8 cellular contexts compared by ENCODE assay signal in the genomic region with DNA sequence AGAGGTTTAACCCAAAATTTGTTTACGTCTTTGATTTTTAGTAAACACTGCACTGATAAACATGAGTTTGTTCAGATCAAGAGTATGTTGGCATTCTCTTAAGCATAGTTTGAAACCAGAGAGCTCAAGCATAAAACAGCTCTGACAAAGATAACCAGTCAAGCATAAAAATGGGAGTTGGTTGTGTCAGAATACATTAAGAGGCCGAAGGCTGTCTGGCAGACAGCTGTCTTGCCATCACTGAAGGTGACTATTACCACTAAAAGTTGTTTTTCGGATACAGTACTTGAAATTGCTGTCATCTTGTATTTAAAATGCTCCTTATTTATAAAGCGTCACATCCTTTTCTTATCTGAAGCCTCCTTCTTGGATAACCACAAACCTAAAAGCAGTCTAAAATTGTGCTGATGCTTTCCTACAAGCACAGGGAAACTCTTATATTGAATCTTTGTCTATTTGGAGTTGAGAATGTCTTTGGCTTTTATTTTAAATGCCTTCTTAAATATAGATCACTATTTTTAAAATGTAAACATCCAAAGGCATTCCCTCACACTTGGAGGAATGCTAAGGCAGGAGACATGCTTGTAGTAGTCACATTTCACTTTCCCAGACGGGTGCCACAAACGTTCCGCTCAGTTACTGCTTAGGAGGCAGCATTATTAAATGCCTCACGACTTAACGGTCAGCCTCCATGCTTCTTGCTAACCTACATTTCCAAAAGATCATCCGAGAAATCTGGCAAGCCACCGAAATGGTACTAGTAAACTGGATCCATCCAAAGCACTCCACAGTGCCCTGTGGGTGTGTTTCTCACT. TPM values are rescaled to one million over a fixed set of nuclear protein-coding genes. Genes with fewer than 3 reads are reported as not detected.
DNase-seq lines count a peak whose midpoint lies in the region; ATAC-seq and TF ChIP-seq lines count a peak whose summit lies in the region.

No MANE protein-coding gene starts in this region.

- no peak for TF ChIP-seq POLR2A in vagina (IDR thresholded peaks at IDR 0.05)

- no peak overlapping the region for H3K27ac ChIP-seq in HUES6 (ENCODE audit: low read depth, low read length)
- no peak overlapping the region for H3K27ac ChIP-seq in brain microvascular endothelial cell
- H3K27ac ChIP-seq in lower lobe of right lung, result peak overlapping the region; percentile 72
- peak overlapping the region; percentile 82 for H3K27ac ChIP-seq in vagina

- H3K9me3 ChIP-seq in HUES6 (ENCODE audit: control insufficient read depth, insufficient read depth, low read depth, low read length) (no peaks in the 10 kb centered on the region), lower lobe of right lung (no peaks in the 10 kb centered on the region), vagina (no peaks in the 10 kb centered on the region)

- H3K27me3 ChIP-seq in HUES6 (ENCODE audit: control insufficient read depth, insufficient read depth, low read length), result peaks cover 47% of the 10 kb centered on the region
- no peaks in the 10 kb centered on the region for H3K27me3 ChIP-seq in brain microvascular endothelial cell (replicated peaks)
- H3K27me3 ChIP-seq in lower lobe of right lung (ENCODE audit: low read depth), result peaks cover 5% of the 10 kb centered on the region
- H3K27me3 ChIP-seq in vagina, result no peaks in the 10 kb centered on the region

- in situ Hi-C loops in brain microvascular endothelial cell (cut with HindIII; ENCODE audit: low pct_ligation_motif_present, low sequenced_read_pairs), result no loop called here

- H3K4me1 ChIP-seq in HUES6 (ENCODE audit: control insufficient read depth, insufficient read depth, low read length) (peaks cover 7% of the 10 kb centered on the region), lower lobe of right lung (peaks cover 7% of the 10 kb centered on the region), vagina (no peaks in the 10 kb centered on the region)

- intact Hi-C loops in lower lobe of right lung (cut with DNase I), result no loop called here
- intact Hi-C loops in vagina (cut with DNase I), result no loop called here

- H3K4me3 ChIP-seq in HUES6 (ENCODE audit: low read depth, low read length) (peak overlapping the region; percentile 77), brain microvascular endothelial cell (ENCODE audit: low read depth, low read length) (peak overlapping the region; percentile 69), lower lobe of right lung (peak overlapping the region; percentile 62), vagina (peak overlapping the region; percentile 68 to 80)

- H3K36me3 ChIP-seq in HUES6 (ENCODE audit: control insufficient read depth, insufficient read depth, low read length) (no peaks in the 10 kb centered on the region), brain microvascular endothelial cell (replicated peaks) (no peaks in the 10 kb centered on the region), lower lobe of right lung (no peaks in the 10 kb centered on the region), vagina (no peaks in the 10 kb centered on the region)

- no peak for TF ChIP-seq CTCF in AG09319 (IDR thresholded peaks at IDR 0.05; ENCODE audit: low read depth, low read length)
- TF ChIP-seq CTCF in brain microvascular endothelial cell (IDR thresholded peaks at IDR 0.05; ENCODE audit: low read depth, low read length, missing control alignments), result no peak
- no peak for TF ChIP-seq CTCF in lower lobe of right lung (IDR thresholded peaks at IDR 0.05)
- no peak for TF ChIP-seq CTCF in vagina (IDR thresholded peaks at IDR 0.05)

- peak in 1 of 2 donors; percentile 17 for ATAC-seq in lower lobe of right lung
- ATAC-seq in GM19467 (IDR thresholded peaks at IDR 0.05; ENCODE audit: unreplicated experiment), result no peak
- ATAC-seq in GM19455 (IDR thresholded peaks at IDR 0.05; ENCODE audit: unreplicated experiment), result no peak

- peak; percentile 14 for DNase-seq in AG09319 (ENCODE audit: extremely low read depth, low read depth)
- peak; percentile 6 for DNase-seq in brain microvascular endothelial cell
- no peak for DNase-seq in lower lobe of right lung
- DNase-seq in vagina (ENCODE audit: extremely low spot score in 2 of 2), result no peak
- no peak for DNase-seq in AML-193 (lab: John Stamatoyannopoulos, UW)

- peak overlapping the region; percentile 30 for H3K9ac ChIP-seq in HUES6 (ENCODE audit: low read length)

RNA-seq across cellular contexts. Expression of a gene that starts 1.6 kb away (rescaled TPM):
- 17.6 TPM for total RNA-seq in lower lobe of right lung
- total RNA-seq in vagina, result 13.5 TPM

Comparison
In these comparisons a context has a peak if more than half of its experiments do, and no peak if none do; other contexts are left out.
1. DNase-seq: peak in AG09319 (single experiment) and brain microvascular endothelial cell (single experiment); none in lower lobe of right lung (single experiment), vagina (0 of 2) and AML-193 (0 of 2).
2. H3K27ac ChIP-seq: peak in lower lobe of right lung (single experiment) and vagina (single experiment); none in HUES6 (single experiment) and brain microvascular endothelial cell (single experiment).
3. Peak in every context shown above with its lines, with median percentiles within 50 percentile points of each other: H3K4me3 ChIP-seq.